ENCODE assay signal across 12 cellular contexts in genomic region chr14:90658541-90658967, GRCh38.
DNase-seq lines count a peak whose midpoint lies in the region; ATAC-seq and TF ChIP-seq lines count a peak whose summit lies in the region.
"Had no signal": no experiment of that assay in that cellular context is flagged by ENCODE, and none has a peak within 500 bp of the region (broad histone marks: within the 10 kb centered on the region; RNA-seq: fewer than 3 reads in every experiment).

No MANE protein-coding gene starts in this region.

- H3K4me3 ChIP-seq in NB4 (ENCODE audit: low read depth, low read length): no peak overlapping the region
- H3K4me3 ChIP-seq: A549, skin epidermis had no signal

- no peak for TF ChIP-seq POLR2A in NB4 (IDR thresholded peaks at IDR 0.05; ENCODE audit: extremely low read depth, insufficient read length)

- no peak for TF ChIP-seq CTCF in NB4 (IDR thresholded peaks at IDR 0.05; ENCODE audit: low read depth, low read length)

- ATAC-seq in HG03439 (IDR thresholded peaks at IDR 0.05; ENCODE audit: unreplicated experiment) (no peak), GM21619 (IDR thresholded peaks at IDR 0.05; ENCODE audit: unreplicated experiment) (no peak), GM21390 (IDR thresholded peaks at IDR 0.05; ENCODE audit: unreplicated experiment) (no peak)
- ATAC-seq: A549 had no signal

- DNase-seq in activated CD4-positive, alpha-beta T cell treated with anti-CD3 and anti-CD28 coated beads for 48 hours: peak; percentile 43
- DNase-seq in activated CD4-positive, alpha-beta T cell treated with anti-CD3 and anti-CD28 coated beads, Interleukin-2, amount 50 U/mL, for 1 hour: no peak
- DNase-seq in NB4 (ENCODE audit: low read depth) (peak; percentile 79), amniotic stem cell (lab: John Stamatoyannopoulos, UW) (peak; percentile 5), pons (ENCODE audit: low spot score) (peak; percentile 62)
- DNase-seq: cerebellar nuclear complex, kidney had no signal
